Comparison of ENCODE assay signal across 10 cellular contexts in the genomic region with DNA sequence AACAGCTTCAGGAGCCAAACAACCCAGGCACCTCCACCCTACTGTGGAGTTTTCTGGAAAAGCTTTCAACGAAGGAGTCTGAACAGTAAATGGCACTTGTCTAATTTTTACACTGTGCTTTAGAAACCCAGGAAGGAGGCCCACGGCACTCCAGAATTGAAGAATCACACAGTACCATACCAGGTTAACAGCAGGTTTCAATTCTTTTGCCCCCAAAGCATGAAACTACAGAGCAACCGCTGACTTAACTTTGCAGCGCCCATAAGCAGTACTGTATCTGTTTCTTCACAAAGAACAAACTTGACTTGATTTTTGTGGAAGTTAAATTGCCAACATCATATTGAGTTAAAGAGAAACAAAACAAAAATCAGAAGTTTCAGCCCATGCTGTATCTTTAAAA.
A peak's percentile ranks its signal among the peaks of the same experiment; 100 is the strongest.
DNase-seq lines count a peak whose midpoint lies in the region; ATAC-seq and TF ChIP-seq lines count a peak whose summit lies in the region.
"Had no signal": no experiment of that assay in that cellular context is flagged by ENCODE, and none has a peak within 500 bp of the region (broad histone marks: within the 10 kb centered on the region; RNA-seq: fewer than 3 reads in every experiment).

No MANE protein-coding gene starts in this region.

- intact Hi-C loops in tibial artery (cut with DNase I; ENCODE audit: low total_unique reads), result loop anchor here (10.0 kb wide), 1 partner anchor 458 kb away; the partner anchor contains the start of gene FOXP1

- H4K8ac ChIP-seq in mesendoderm (ENCODE audit: low read depth, low read length), result no peak overlapping the region

- H3K27ac Mint-ChIP-seq in activated naive CD4-positive, alpha-beta T cell treated with anti-CD3 and anti-CD28 coated beads, Interleukin-2, amount 50 U/mL, for 24 hours, result peak overlapping the region; percentile 100
- H3K27ac Mint-ChIP-seq in activated naive CD8-positive, alpha-beta T cell treated with anti-CD3 and anti-CD28 coated beads, Interleukin-2, amount 50 U/mL, for 24 hours, result peak overlapping the region; percentile 90

- ATAC-seq in activated naive CD8-positive, alpha-beta T cell treated with anti-CD3 and anti-CD28 coated beads, Interleukin-2, amount 50 U/mL, for 24 hours, result peak; percentile 69

- H3K4me2 ChIP-seq in mesendoderm (ENCODE audit: low read length), result no peak overlapping the region

- TF ChIP-seq CTCF in tibial artery (IDR thresholded peaks at IDR 0.05), result no peak

- in situ Hi-C loops in HAP-1 (cut with MboI; ENCODE audit: low sequenced_read_pairs), result no loop called here

- no peaks in the 10 kb centered on the region for H3K9me3 ChIP-seq in tibial artery
- no peaks in the 10 kb centered on the region for H3K9me3 ChIP-seq in HAP-1
- H3K9me3 ChIP-seq: BE2C had no signal

- H3K9me3 Mint-ChIP-seq in activated naive CD4-positive, alpha-beta T cell treated with anti-CD3 and anti-CD28 coated beads, Interleukin-2, amount 50 U/mL, for 24 hours, result no peaks in the 10 kb centered on the region
- no peaks in the 10 kb centered on the region for H3K9me3 Mint-ChIP-seq in activated naive CD8-positive, alpha-beta T cell treated with anti-CD3 and anti-CD28 coated beads, Interleukin-2, amount 50 U/mL, for 24 hours

- H3K79me2 ChIP-seq in mesendoderm (ENCODE audit: control insufficient read depth, insufficient read depth, low read length), result no peaks in the 10 kb centered on the region

- no peak overlapping the region for H2BK15ac ChIP-seq in mesendoderm (replicated peaks; ENCODE audit: low read depth)

- peak overlapping the region; percentile 98 for H3K4me3 Mint-ChIP-seq in activated naive CD4-positive, alpha-beta T cell treated with anti-CD3 and anti-CD28 coated beads, Interleukin-2, amount 50 U/mL, for 24 hours
- H3K4me3 Mint-ChIP-seq in activated naive CD8-positive, alpha-beta T cell treated with anti-CD3 and anti-CD28 coated beads, Interleukin-2, amount 50 U/mL, for 24 hours, result peak overlapping the region; percentile 86

- WGBS in mesendoderm (ENCODE audit: extremely low coverage, insufficient coverage, low lambda C conversion rate), result no CpG with 5 or more reads among the region's 4 CpGs

- no peak overlapping the region for H2BK5ac ChIP-seq in mesendoderm (ENCODE audit: low read length)

- H4K5ac ChIP-seq in mesendoderm (ENCODE audit: low read length), result no peak overlapping the region

- no peak overlapping the region for H3K4ac ChIP-seq in mesendoderm (ENCODE audit: low read depth, low read length)

- no peak overlapping the region for H2AK5ac ChIP-seq in mesendoderm (ENCODE audit: low read length)

- H3K27ac ChIP-seq in mesendoderm (ENCODE audit: low read depth, low read length) (no peak overlapping the region), tibial artery (peak overlapping the region; percentile 84 to 89)

- H3K18ac ChIP-seq in mesendoderm (ENCODE audit: low read length), result peak overlapping the region; percentile 60

- peak overlapping the region; percentile 11 for H3K56ac ChIP-seq in mesendoderm (ENCODE audit: low read length)

- no peak overlapping the region for H3K23ac ChIP-seq in mesendoderm (ENCODE audit: low read length)

- H3K27me3 ChIP-seq in mesendoderm (ENCODE audit: insufficient read depth, low read length, poor library complexity), result no peaks in the 10 kb centered on the region
- no peaks in the 10 kb centered on the region for H3K27me3 ChIP-seq in tibial artery
- no peaks in the 10 kb centered on the region for H3K27me3 ChIP-seq in HAP-1 (ENCODE audit: low read depth)
- H3K27me3 ChIP-seq: BE2C had no signal

- DNase-seq in activated naive CD4-positive, alpha-beta T cell treated with anti-CD3 and anti-CD28 coated beads, Interleukin-2, amount 50 U/mL, for 16 hours, result no peak
- no peak for DNase-seq in activated naive CD8-positive, alpha-beta T cell treated with anti-CD3 and anti-CD28 coated beads, Interleukin-2, amount 50 U/mL, for 24 hours
- DNase-seq in mesendoderm (no peak), tibial artery (no peak), HAP-1 (ENCODE audit: low spot score in 2 of 2) (no peak), AG08396 (ENCODE audit: low spot score) (no peak), GM19238 (ENCODE audit: insufficient read length, low spot score) (no peak)
- DNase-seq: BE2C; stimulated activated CD4-positive, alpha-beta T cell treated with anti-CD3 and anti-CD28 coated beads, Interleukin-12 subunit alpha, Interleukin-12 subunit beta, amount 100 ng/mL, for 4 hours had no signal

- peaks cover 68% of the 10 kb centered on the region for H3K4me1 Mint-ChIP-seq in activated naive CD4-positive, alpha-beta T cell treated with anti-CD3 and anti-CD28 coated beads, Interleukin-2, amount 50 U/mL, for 24 hours
- H3K4me1 Mint-ChIP-seq in activated naive CD8-positive, alpha-beta T cell treated with anti-CD3 and anti-CD28 coated beads, Interleukin-2, amount 50 U/mL, for 24 hours, result peaks cover 75% of the 10 kb centered on the region

- no peaks in the 10 kb centered on the region for H3K36me3 ChIP-seq in mesendoderm (ENCODE audit: control insufficient read depth, insufficient read depth, low read length)
- no peaks in the 10 kb centered on the region for H3K36me3 ChIP-seq in tibial artery
- no peaks in the 10 kb centered on the region for H3K36me3 ChIP-seq in HAP-1 (replicated peaks)
- H3K36me3 ChIP-seq: BE2C had no signal

- no peak overlapping the region for H3K4me3 ChIP-seq in mesendoderm (ENCODE audit: low read length)
- H3K4me3 ChIP-seq in tibial artery, result peak overlapping the region; percentile 59 to 62
- H3K4me3 ChIP-seq in HAP-1, result no peak overlapping the region

- H2BK120ac ChIP-seq in mesendoderm (ENCODE audit: low read depth, low read length), result peak overlapping the region; percentile 54

- no peak overlapping the region for H3K9ac ChIP-seq in mesendoderm (ENCODE audit: low read length)

- no peaks in the 10 kb centered on the region for H3K27me3 Mint-ChIP-seq in activated naive CD4-positive, alpha-beta T cell treated with anti-CD3 and anti-CD28 coated beads, Interleukin-2, amount 50 U/mL, for 24 hours
- no peaks in the 10 kb centered on the region for H3K27me3 Mint-ChIP-seq in activated naive CD8-positive, alpha-beta T cell treated with anti-CD3 and anti-CD28 coated beads, Interleukin-2, amount 50 U/mL, for 24 hours

- H3K4me1 ChIP-seq in mesendoderm (ENCODE audit: control insufficient read depth, low read depth, low read length) (peaks cover 3% of the 10 kb centered on the region), tibial artery (peaks cover 0 to 79% (median 31%) of the 10 kb centered on the region in 4 donors), HAP-1 (peaks cover 41% of the 10 kb centered on the region)

- no peaks in the 10 kb centered on the region for H3K79me1 ChIP-seq in mesendoderm (ENCODE audit: low read length)

- peaks cover 24% of the 10 kb centered on the region for H3K36me3 Mint-ChIP-seq in activated naive CD4-positive, alpha-beta T cell treated with anti-CD3 and anti-CD28 coated beads, Interleukin-2, amount 50 U/mL, for 24 hours
- peaks cover 37% of the 10 kb centered on the region for H3K36me3 Mint-ChIP-seq in activated naive CD8-positive, alpha-beta T cell treated with anti-CD3 and anti-CD28 coated beads, Interleukin-2, amount 50 U/mL, for 24 hours (ENCODE audit: low read depth)

Comparison
In these comparisons a context has a peak if more than half of its experiments do, and no peak if none do; other contexts are left out.
1. H3K4me3 ChIP-seq: peak in tibial artery (2 of 2); none in mesendoderm (single experiment) and HAP-1 (single experiment).